ENCODE assay signal across 8 cellular contexts in genomic region chr15:57591822-57592367, GRCh38. TPM values are rescaled to one million over a fixed set of nuclear protein-coding genes. Genes with fewer than 3 reads are reported as not detected.
DNase-seq lines count a peak whose midpoint lies in the region; ATAC-seq lines count a peak whose summit lies in the region.

Gene MYZAP (plus strand): TSS chr15:57591904. CDS start chr15:57592035, 131 bp downstream.

- H3K36me3 ChIP-seq in effector memory CD4-positive, alpha-beta T cell (ENCODE audit: control insufficient read depth, insufficient read depth, low read length), result no peaks in the 10 kb centered on the region

- peak; percentile 58 for DNase-seq in DMS53 (lab: John Stamatoyannopoulos, UW)
- no peak for DNase-seq in DMS53 treated with DMSO at 0.1 percent for 48 hours (lab: John Stamatoyannopoulos, UW; ENCODE audit: unreplicated experiment)
- DNase-seq in activated CD4-positive, alpha-beta T cell treated with anti-CD3 and anti-CD28 coated beads for 4 hours, result peak; percentile 28 to 35
- no peak for DNase-seq in effector memory CD4-positive, alpha-beta T cell
- DNase-seq in mesenteric fat pad (ENCODE audit: low spot score), result no peak
- DNase-seq in stimulated activated CD8-positive, alpha-beta memory T cell treated with anti-CD3 and anti-CD28 coated beads, Interleukin-2, amount 100 ng/mL, for 48 hours (ENCODE audit: low read depth in 2 of 2), result peak; percentile 14 to 20

- peaks cover 5% of the 10 kb centered on the region for H3K27me3 ChIP-seq in effector memory CD4-positive, alpha-beta T cell (replicated peaks; ENCODE audit: control insufficient read depth, insufficient read depth, low read length, poor library complexity, severe bottlenecking)

- no peaks in the 10 kb centered on the region for H3K9me3 ChIP-seq in effector memory CD4-positive, alpha-beta T cell (ENCODE audit: control insufficient read depth, low read length)

- peak within 1 kb of the TSS; percentile 41 for H3K4me3 ChIP-seq in effector memory CD4-positive, alpha-beta T cell (ENCODE audit: insufficient read depth, low read depth, low read length, poor library complexity, severe bottlenecking)

- ATAC-seq in HG03520 (IDR thresholded peaks at IDR 0.05; ENCODE audit: unreplicated experiment) (no peak), GM18907 (IDR thresholded peaks at IDR 0.05; ENCODE audit: unreplicated experiment) (no peak)

- H3K27ac ChIP-seq in effector memory CD4-positive, alpha-beta T cell (ENCODE audit: insufficient read depth, low read length, poor library complexity, severe bottlenecking), result no peak within 1 kb of the TSS

- H3K4me1 ChIP-seq in effector memory CD4-positive, alpha-beta T cell (ENCODE audit: control insufficient read depth, insufficient read depth, low read length, poor library complexity, severe bottlenecking), result peaks cover 14% of the 10 kb centered on the region

RNA-seq across cellular contexts. Expression of gene MYZAP, which starts in this region (rescaled TPM):
- total RNA-seq in mesenteric fat pad, result 65.5 TPM

Comparison
In these comparisons a context has a peak if more than half of its experiments do, and no peak if none do; other contexts are left out.
1. DNase-seq: peak in DMS53 (single experiment), activated CD4-positive, alpha-beta T cell treated with anti-CD3 and anti-CD28 coated beads for 4 hours (2 of 2) and stimulated activated CD8-positive, alpha-beta memory T cell treated with anti-CD3 and anti-CD28 coated beads, Interleukin-2, amount 100 ng/mL, for 48 hours (2 of 2); none in DMS53 treated with DMSO at 0.1 percent for 48 hours (single experiment), effector memory CD4-positive, alpha-beta T cell (0 of 3) and mesenteric fat pad (single experiment).